1 cellular context compared by ENCODE assay signal in genomic region chr9:134267305-134268265, GRCh38.
TF ChIP-seq lines count a peak whose summit lies in the region.

No MANE protein-coding gene starts in this region.

TF ChIP-seq in HepG2, 621 proteins besides CTCF, POLR2A, EP300 and RAD21 (continued from another document and continues in another):
- TF ChIP-seq ZNF687 (CRISPR knock-in tag; IDR thresholded peaks at IDR 0.05): peak; percentile 92
- TF ChIP-seq ZBTB21 (CRISPR knock-in tag; IDR thresholded peaks at IDR 0.05): no peak
- no peak for TF ChIP-seq ZGPAT (CRISPR knock-in tag; IDR thresholded peaks at IDR 0.05)
- no peak for TF ChIP-seq RAD51 (IDR thresholded peaks at IDR 0.05; ENCODE audit: borderline replicate concordance)
- TF ChIP-seq TFDP2 (CRISPR knock-in tag; IDR thresholded peaks at IDR 0.05): peak; percentile 10; the same call in 1 of the 2 replicates
- TF ChIP-seq CAMTA2 (CRISPR knock-in tag; IDR thresholded peaks at IDR 0.05; ENCODE audit: borderline replicate concordance): no peak
- no peak for TF ChIP-seq PAXIP1 (CRISPR knock-in tag; conservative IDR thresholded peaks at IDR 0.05)
- peak; percentile 80; the same call in 1 of the 2 replicates for TF ChIP-seq MXD1 (CRISPR knock-in tag; IDR thresholded peaks at IDR 0.05)
- peak; percentile 72 for TF ChIP-seq UBTF (CRISPR knock-in tag; IDR thresholded peaks at IDR 0.05)
- TF ChIP-seq ZBTB8A (CRISPR knock-in tag; IDR thresholded peaks at IDR 0.05; ENCODE audit: borderline replicate concordance, low read depth): no peak
- TF ChIP-seq ETV6 (CRISPR knock-in tag; conservative IDR thresholded peaks at IDR 0.05): no peak
- 0 out of 2 replicates have a peak, but pooled peaks have one; percentile 41 for TF ChIP-seq CSRNP1 (CRISPR knock-in tag; IDR thresholded peaks at IDR 0.05)
- TF ChIP-seq BCLAF1 (IDR thresholded peaks at IDR 0.05): no peak
- peak; percentile 70; the same call in 1 of the 2 replicates for TF ChIP-seq ZNF879 (CRISPR knock-in tag; IDR thresholded peaks at IDR 0.05)
- TF ChIP-seq SSRP1 (CRISPR knock-in tag; IDR thresholded peaks at IDR 0.05): no peak
- 0 out of 2 replicates have a peak, but pooled peaks have one; percentile 29 for TF ChIP-seq ZBTB25 (CRISPR knock-in tag; IDR thresholded peaks at IDR 0.05)
- TF ChIP-seq GRHL1 (CRISPR knock-in tag; conservative IDR thresholded peaks at IDR 0.05): no peak
- no peak for TF ChIP-seq TSC22D2 (CRISPR knock-in tag; IDR thresholded peaks at IDR 0.05; ENCODE audit: borderline replicate concordance)
- no peak for TF ChIP-seq MTERF4 (CRISPR knock-in tag; IDR thresholded peaks at IDR 0.05)
- no peak for TF ChIP-seq MED8 (CRISPR knock-in tag; IDR thresholded peaks at IDR 0.05; ENCODE audit: insufficient replicate concordance)
- TF ChIP-seq BORCS8-MEF2B (CRISPR knock-in tag; IDR thresholded peaks at IDR 0.05): peak; percentile 86
- 0 out of 2 replicates have a peak, but pooled peaks have one; percentile 29 for TF ChIP-seq TGIF2 (CRISPR knock-in tag; IDR thresholded peaks at IDR 0.05)
- TF ChIP-seq SMAD1 (CRISPR knock-in tag; IDR thresholded peaks at IDR 0.05; ENCODE audit: borderline replicate concordance, low read depth): no peak
- TF ChIP-seq CBX5 (CRISPR knock-in tag; IDR thresholded peaks at IDR 0.05; ENCODE audit: borderline replicate concordance): no peak
- TF ChIP-seq POGK (CRISPR knock-in tag; conservative IDR thresholded peaks at IDR 0.05): 0 out of 2 replicates have a peak, but pooled peaks have one; percentile 33
- TF ChIP-seq TMF1 (CRISPR knock-in tag; IDR thresholded peaks at IDR 0.05; ENCODE audit: low read depth): 0 out of 2 replicates have a peak, but pooled peaks have one; percentile 61
- TF ChIP-seq ARNT (IDR thresholded peaks at IDR 0.05): no peak
